Comparison of ENCODE assay signal across 23 cellular contexts in the genomic region with DNA sequence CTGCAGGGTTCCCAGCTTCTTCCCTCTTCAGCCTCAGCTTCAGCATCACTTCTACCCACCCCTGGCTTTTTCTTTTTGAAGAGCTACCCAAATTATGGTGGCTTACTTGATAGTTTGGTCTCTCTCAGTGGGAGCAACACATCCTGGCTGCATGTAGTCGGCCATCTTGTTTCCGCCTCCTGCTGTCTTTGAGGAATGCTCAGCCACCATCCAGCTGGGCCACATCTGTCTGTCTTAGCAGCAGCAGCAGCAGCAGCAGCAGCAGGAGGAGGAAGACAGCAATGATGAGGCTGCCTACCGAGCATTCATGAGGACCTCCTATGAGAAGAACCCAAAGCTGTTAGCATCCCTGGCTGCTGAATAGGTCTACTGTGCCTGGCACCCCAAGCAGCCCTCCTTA. TPM values are rescaled to one million over a fixed set of nuclear protein-coding genes. Genes with fewer than 3 reads are reported as not detected.
"Had no signal": no experiment of that assay in that cellular context is flagged by ENCODE, and none has a peak within 500 bp of the region (broad histone marks: within the 10 kb centered on the region; RNA-seq: fewer than 3 reads in every experiment).

No MANE protein-coding gene starts in this region.

- H3K36me3 Mint-ChIP-seq: activated CD8-positive, alpha-beta memory T cell treated with anti-CD3 and anti-CD28 coated beads, Interleukin-2, amount 10 ng/mL, durations not matched to agents 7 days and 5 days; activated naive CD8-positive, alpha-beta T cell treated with anti-CD3 and anti-CD28 coated beads, Interleukin-2, amount 10 ng/mL, durations not matched to agents 7 days and 5 days had no signal

- H3K4me1 Mint-ChIP-seq: activated CD4-positive, alpha-beta memory T cell treated with anti-CD3 and anti-CD28 coated beads, Interleukin-2, amount 10 ng/mL, durations not matched to agents 7 days and 5 days; activated CD8-positive, alpha-beta memory T cell treated with anti-CD3 and anti-CD28 coated beads, Interleukin-2, amount 10 ng/mL, durations not matched to agents 7 days and 5 days; activated naive CD8-positive, alpha-beta T cell treated with anti-CD3 and anti-CD28 coated beads, Interleukin-2, amount 10 ng/mL, durations not matched to agents 7 days and 5 days; activated T-helper 17 cell treated with anti-CD3 and anti-CD28 coated beads, Interleukin-2, amount 50 U/mL, for 72 hours had no signal

- DNase-seq: activated CD4-positive, alpha-beta memory T cell treated with anti-CD3 and anti-CD28 coated beads, Interleukin-2, amount 10 ng/mL, durations not matched to agents 7 days and 5 days; activated CD4-positive, alpha-beta T cell treated with anti-CD3 and anti-CD28 coated beads for 48 hours; activated CD4-positive, CD25-positive, alpha-beta regulatory T cell; activated CD8-positive, alpha-beta memory T cell treated with anti-CD3 and anti-CD28 coated beads, Interleukin-2, amount 10 ng/mL, durations not matched to agents 7 days and 5 days; activated naive CD4-positive, alpha-beta T cell; activated naive CD8-positive, alpha-beta T cell treated with anti-CD3 and anti-CD28 coated beads, Interleukin-2, amount 10 ng/mL, durations not matched to agents 7 days and 5 days; activated T-cell treated with anti-CD3 and anti-CD28 coated beads, Interleukin-2, amount 50 U/mL, for 1 hour; amygdala; dermis blood vessel endothelial cell; effector memory CD4-positive, alpha-beta T cell; foreskin melanocyte; glutamatergic neuron; hippocampal formation; stimulated activated naive CD8-positive, alpha-beta T cell treated with anti-CD3 and anti-CD28 coated beads, Interleukin-15, Interleukin-2, amounts not matched to agents 100 U/mL and 50 U/mL, for 24 hours; T-helper 1 cell; T-helper 9 cell; tibial artery had no signal

- H3K27ac Mint-ChIP-seq: activated CD4-positive, alpha-beta memory T cell treated with anti-CD3 and anti-CD28 coated beads, Interleukin-2, amount 10 ng/mL, durations not matched to agents 7 days and 5 days; activated CD8-positive, alpha-beta memory T cell treated with anti-CD3 and anti-CD28 coated beads, Interleukin-2, amount 10 ng/mL, durations not matched to agents 7 days and 5 days; activated naive CD8-positive, alpha-beta T cell treated with anti-CD3 and anti-CD28 coated beads, Interleukin-2, amount 10 ng/mL, durations not matched to agents 7 days and 5 days; activated T-helper 17 cell treated with anti-CD3 and anti-CD28 coated beads, Interleukin-2, amount 50 U/mL, for 72 hours; progenitor cell of endocrine pancreas had no signal

- H3K4me3 ChIP-seq: cardiac muscle cell, lung, tibial artery, vagina had no signal

- H3K27ac ChIP-seq: cardiac muscle cell, tibial artery, vagina had no signal

- ATAC-seq: activated CD8-positive, alpha-beta memory T cell treated with anti-CD3 and anti-CD28 coated beads, Interleukin-2, amount 10 ng/mL, durations not matched to agents 7 days and 5 days; activated T-helper 17 cell treated with anti-CD3 and anti-CD28 coated beads, Interleukin-2, amount 50 U/mL, for 72 hours; stimulated activated naive CD8-positive, alpha-beta T cell treated with anti-CD3 and anti-CD28 coated beads, Interleukin-15, Interleukin-2, amounts not matched to agents 100 U/mL and 50 U/mL, for 24 hours had no signal

- H3K9me3 ChIP-seq: vagina had no signal

- H3K4me3 Mint-ChIP-seq: activated CD4-positive, alpha-beta memory T cell treated with anti-CD3 and anti-CD28 coated beads, Interleukin-2, amount 10 ng/mL, durations not matched to agents 7 days and 5 days; activated CD8-positive, alpha-beta memory T cell treated with anti-CD3 and anti-CD28 coated beads, Interleukin-2, amount 10 ng/mL, durations not matched to agents 7 days and 5 days; activated naive CD8-positive, alpha-beta T cell treated with anti-CD3 and anti-CD28 coated beads, Interleukin-2, amount 10 ng/mL, durations not matched to agents 7 days and 5 days; activated T-helper 17 cell treated with anti-CD3 and anti-CD28 coated beads, Interleukin-2, amount 50 U/mL, for 72 hours had no signal

- H3K27me3 ChIP-seq: cardiac muscle cell, tibial artery, vagina had no signal

- H3K36me3 ChIP-seq: cardiac muscle cell, tibial artery, vagina had no signal

RNA-seq across cellular contexts. Expression of a gene that starts 19.7 kb away (rescaled TPM):
- total RNA-seq: cardiac muscle cell had no signal
- polyA plus RNA-seq: cardiac muscle cell, neural cell had no signal
